In genomic region chr9:115944166-115944948, GRCh38 we compare ENCODE assay signal across 10 cellular contexts.
DNase-seq lines count a peak whose midpoint lies in the region; ATAC-seq and TF ChIP-seq lines count a peak whose summit lies in the region.
"Had no signal": no experiment of that assay in that cellular context is flagged by ENCODE, and none has a peak within 500 bp of the region (broad histone marks: within the 10 kb centered on the region; RNA-seq: fewer than 3 reads in every experiment).

No MANE protein-coding gene starts in this region.

- intact Hi-C loops in MCF 10A (cut with micrococcal nuclease), result loop anchor here (1.0 to 5.0 kb wide), 7 partner anchors 52 to 354 kb away; partner anchors contain the start of gene PAPPA
- intact Hi-C loops in left colon (cut with DNase I, micrococcal nuclease), result no loop called here
- intact Hi-C loops in testis (cut with DNase I; ENCODE audit: low total_unique reads), result no loop called here

- CTCF ChIA-PET in MCF 10A (lab: Yijun Ruan, JAX), result interaction anchor here (0.6 to 1.6 kb wide), 7 partner anchors 12 to 351 kb away, joined by 3 to 6 read pairs (median 3); no protein-coding TSS in a partner anchor

- no peaks in the 10 kb centered on the region for H3K36me3 ChIP-seq in testis (ENCODE audit: low read depth, missing control alignments)

- no TSS peak for BruUV-seq in MCF 10A (replicated peaks; lab: Mats Ljungman, UMichigan)

- H3K36me3 Mint-ChIP-seq in MCF 10A (ENCODE audit: insufficient read depth, unreplicated experiment) (peaks cover 66% of the 10 kb centered on the region), progenitor cell of endocrine pancreas (ENCODE audit: insufficient read depth) (no peaks in the 10 kb centered on the region)
- H3K36me3 Mint-ChIP-seq: stimulated activated effector memory CD8-positive, alpha-beta T cell treated with anti-CD3 and anti-CD28 coated beads, Interleukin-12 subunit alpha, Interleukin-12 subunit beta, amount 100 ng/mL, for 72 hours had no signal

- no peak for ATAC-seq in left colon
- ATAC-seq: stimulated activated effector memory CD8-positive, alpha-beta T cell treated with anti-CD3 and anti-CD28 coated beads, Interleukin-12 subunit alpha, Interleukin-12 subunit beta, amount 100 ng/mL, for 72 hours had no signal

- WGBS in testis, 2 donors, result 47 to 55% methylated on average over 10 of the region's 10 CpGs

- DNase-seq in HuH-7 (ENCODE audit: low spot score), result peak; percentile 24
- peak; percentile 99 for DNase-seq in MCF 10A (ENCODE audit: unreplicated experiment)
- DNase-seq in left colon, result peak; percentile 10 to 59
- peak; percentile 69 for DNase-seq in testis
- DNase-seq in NOMO-1 treated with DMSO at 0.1 percent for 48 hours (lab: John Stamatoyannopoulos, UW; ENCODE audit: unreplicated experiment), result no peak
- no peak for DNase-seq in GM10266 (ENCODE audit: extremely low spot score)
- no peak for DNase-seq in progenitor cell of endocrine pancreas (ENCODE audit: low spot score, unreplicated experiment)

- H3K9me3 ChIP-seq in testis, result no peaks in the 10 kb centered on the region

- peak overlapping the region in 1 of 2 donors; percentile 65 for H3K27ac ChIP-seq in testis
- H3K27ac ChIP-seq: HL-60 had no signal

- H3K4me3 Mint-ChIP-seq in MCF 10A (ENCODE audit: unreplicated experiment) (peak overlapping the region; percentile 60), progenitor cell of endocrine pancreas (ENCODE audit: low read depth) (no peak overlapping the region)
- H3K4me3 Mint-ChIP-seq: central memory CD8-positive, alpha-beta T cell; stimulated activated effector memory CD8-positive, alpha-beta T cell treated with anti-CD3 and anti-CD28 coated beads, Interleukin-12 subunit alpha, Interleukin-12 subunit beta, amount 100 ng/mL, for 72 hours had no signal

- no peak overlapping the region for H3K4me3 ChIP-seq in testis

- TF ChIP-seq POLR2A in testis (IDR thresholded peaks at IDR 0.05), result no peak

- H3K27me3 Mint-ChIP-seq in MCF 10A (ENCODE audit: insufficient read depth, unreplicated experiment), result no peaks in the 10 kb centered on the region
- no peaks in the 10 kb centered on the region for H3K27me3 Mint-ChIP-seq in progenitor cell of endocrine pancreas
- H3K27me3 Mint-ChIP-seq: central memory CD8-positive, alpha-beta T cell had no signal

- H3K4me1 ChIP-seq in testis, result peaks cover 7% of the 10 kb centered on the region

- H3K4me1 Mint-ChIP-seq in MCF 10A (ENCODE audit: insufficient read depth, unreplicated experiment) (peaks cover 71% of the 10 kb centered on the region), progenitor cell of endocrine pancreas (ENCODE audit: low read depth) (peaks cover 2% of the 10 kb centered on the region)
- H3K4me1 Mint-ChIP-seq: central memory CD8-positive, alpha-beta T cell; stimulated activated effector memory CD8-positive, alpha-beta T cell treated with anti-CD3 and anti-CD28 coated beads, Interleukin-12 subunit alpha, Interleukin-12 subunit beta, amount 100 ng/mL, for 72 hours had no signal

- TF ChIP-seq CTCF in MCF 10A (IDR thresholded peaks at IDR 0.05; ENCODE audit: unreplicated experiment) (no peak), testis (IDR thresholded peaks at IDR 0.05) (no peak), GM10266 (IDR thresholded peaks at IDR 0.05; ENCODE audit: control insufficient read depth, insufficient read depth, low read depth, missing control alignments) (no peak), progenitor cell of endocrine pancreas (IDR thresholded peaks at IDR 0.05; ENCODE audit: unreplicated experiment) (no peak)

- no peaks in the 10 kb centered on the region for H3K27me3 ChIP-seq in testis

- POLR2A ChIA-PET in MCF 10A (lab: Yijun Ruan, JAX), result interaction anchor here (0.5 to 4.5 kb wide), 20 partner anchors 9 to 695 kb away, joined by 3 to 25 read pairs (median 6); no protein-coding TSS in a partner anchor

- peaks cover 14% of the 10 kb centered on the region for H3K9me3 Mint-ChIP-seq in MCF 10A (ENCODE audit: unreplicated experiment)
- no peaks in the 10 kb centered on the region for H3K9me3 Mint-ChIP-seq in progenitor cell of endocrine pancreas (ENCODE audit: low read depth)

- peak overlapping the region; percentile 100 for H3K27ac Mint-ChIP-seq in MCF 10A (ENCODE audit: low read depth, unreplicated experiment)
- no peak overlapping the region for H3K27ac Mint-ChIP-seq in progenitor cell of endocrine pancreas
- H3K27ac Mint-ChIP-seq: stimulated activated effector memory CD8-positive, alpha-beta T cell treated with anti-CD3 and anti-CD28 coated beads, Interleukin-12 subunit alpha, Interleukin-12 subunit beta, amount 100 ng/mL, for 72 hours had no signal

Comparison
In these comparisons a context has a peak if more than half of its experiments do, and no peak if none do; other contexts are left out.
1. DNase-seq: peak in HuH-7 (single experiment), MCF 10A (single experiment), left colon (2 of 2) and testis (single experiment); none in NOMO-1 treated with DMSO at 0.1 percent for 48 hours (single experiment), GM10266 (single experiment) and progenitor cell of endocrine pancreas (single experiment).